Comparison of ENCODE assay signal across 1 cellular context in the genomic region with DNA sequence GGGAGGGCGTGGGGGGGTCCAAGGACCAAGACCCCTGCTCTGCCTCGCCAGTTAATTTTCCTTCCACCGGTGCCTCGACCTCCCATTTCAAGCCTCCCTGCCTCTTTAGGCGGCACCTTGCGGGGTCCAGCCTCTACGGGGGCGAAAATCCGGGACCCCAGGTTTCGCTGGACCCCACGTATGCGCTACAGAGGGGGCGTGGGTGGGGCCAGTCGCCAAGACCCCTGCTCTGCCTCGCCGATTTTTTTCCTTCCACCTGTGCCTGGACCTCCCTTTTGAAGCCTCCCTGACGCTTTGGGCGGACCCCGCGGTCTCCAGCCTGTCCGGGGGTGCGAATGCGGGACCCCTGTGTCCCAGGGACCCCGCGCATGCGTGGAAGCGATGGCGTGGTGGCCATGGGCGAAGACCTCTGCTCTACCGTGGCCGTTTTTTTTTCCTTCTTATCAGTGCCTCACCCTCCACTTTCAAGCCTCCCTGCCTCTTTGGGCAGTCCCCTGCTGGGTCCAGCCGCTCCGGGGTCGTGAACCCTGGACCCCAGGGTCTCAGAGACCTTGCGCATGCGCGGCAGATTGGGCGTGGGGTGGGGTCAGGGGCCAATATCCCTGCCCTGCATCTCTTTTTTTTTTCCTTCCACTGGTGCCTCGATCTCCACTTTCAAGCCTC.
TF ChIP-seq lines count a peak whose summit lies in the region.

No MANE protein-coding gene starts in this region.

TF ChIP-seq in HepG2, 621 proteins besides CTCF, POLR2A, EP300 and RAD21 (continued from another document):
- TF ChIP-seq PRDM15 (CRISPR knock-in tag; IDR thresholded peaks at IDR 0.05), result no peak
- no peak for TF ChIP-seq NFKBIZ (CRISPR knock-in tag; IDR thresholded peaks at IDR 0.05)
- TF ChIP-seq CC2D1A (CRISPR knock-in tag; IDR thresholded peaks at IDR 0.05), result no peak
- TF ChIP-seq NFRKB (IDR thresholded peaks at IDR 0.05), result no peak
- TF ChIP-seq FOXJ3 (CRISPR knock-in tag; IDR thresholded peaks at IDR 0.05; ENCODE audit: borderline replicate concordance), result no peak
- TF ChIP-seq, protein P1, sequence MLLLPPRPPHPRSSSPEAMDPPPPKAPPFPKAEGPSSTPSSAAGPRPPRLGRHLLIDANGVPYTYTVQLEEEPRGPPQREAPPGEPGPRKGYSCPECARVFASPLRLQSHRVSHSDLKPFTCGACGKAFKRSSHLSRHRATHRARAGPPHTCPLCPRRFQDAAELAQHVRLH (CRISPR knock-in tag; IDR thresholded peaks at IDR 0.05; ENCODE audit: borderline replicate concordance, low read depth), result no peak
- no peak for TF ChIP-seq ZNF142 (CRISPR knock-in tag; IDR thresholded peaks at IDR 0.05)
- no peak for TF ChIP-seq ZEB1 (IDR thresholded peaks at IDR 0.05; ENCODE audit: insufficient replicate concordance, low read depth)
- TF ChIP-seq, protein P2, sequence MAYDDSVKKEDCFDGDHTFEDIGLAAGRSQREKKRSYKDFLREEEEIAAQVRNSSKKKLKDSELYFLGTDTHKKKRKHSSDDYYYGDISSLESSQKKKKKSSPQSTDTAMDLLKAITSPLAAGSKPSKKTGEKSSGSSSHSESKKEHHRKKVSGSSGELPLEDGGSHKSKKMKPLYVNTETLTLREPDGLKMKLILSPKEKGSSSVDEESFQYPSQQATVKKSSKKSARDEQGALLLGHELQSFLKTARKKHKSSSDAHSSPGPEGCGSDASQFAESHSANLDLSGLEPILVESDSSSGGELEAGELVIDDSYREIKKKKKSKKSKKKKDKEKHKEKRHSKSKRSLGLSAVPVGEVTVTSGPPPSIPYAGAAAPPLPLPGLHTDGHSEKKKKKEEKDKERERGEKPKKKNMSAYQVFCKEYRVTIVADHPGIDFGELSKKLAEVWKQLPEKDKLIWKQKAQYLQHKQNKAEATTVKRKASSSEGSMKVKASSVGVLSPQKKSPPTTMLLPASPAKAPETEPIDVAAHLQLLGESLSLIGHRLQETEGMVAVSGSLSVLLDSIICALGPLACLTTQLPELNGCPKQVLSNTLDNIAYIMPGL (CRISPR knock-in tag; IDR thresholded peaks at IDR 0.05; ENCODE audit: borderline replicate concordance in 1 of 2, low read depth in 1 of 2), result no peak
